In the genomic region with DNA sequence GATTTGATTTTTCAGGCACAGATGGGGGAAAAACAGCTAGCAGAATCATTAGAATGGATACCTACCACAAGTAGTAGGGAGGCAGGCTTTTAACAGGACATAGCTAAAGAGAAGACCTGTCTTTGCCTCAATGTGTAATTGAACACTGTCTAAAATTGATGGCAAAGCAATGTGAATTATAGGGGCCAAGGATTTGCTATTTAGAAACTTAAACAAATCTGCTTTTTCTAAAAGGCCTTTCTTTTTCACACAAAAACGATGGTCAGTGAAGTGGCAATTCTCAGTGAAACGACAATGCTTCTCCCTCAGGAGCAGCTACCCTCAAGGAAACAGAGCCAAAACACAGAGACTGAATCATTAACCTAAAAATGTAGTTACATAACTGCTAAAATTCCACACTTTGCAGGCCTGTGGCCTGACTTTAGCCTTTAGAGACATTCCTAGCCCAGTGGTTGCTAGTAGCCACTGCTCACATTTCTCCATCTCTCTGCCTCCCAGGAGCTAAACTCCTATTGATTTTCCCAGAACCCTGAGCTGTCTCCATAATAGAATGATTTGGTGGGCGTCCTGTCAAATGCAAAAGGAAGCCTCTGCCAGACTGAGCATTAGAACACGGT, we compare ENCODE assay signal across 10 cellular contexts.
DNase-seq lines count a peak whose midpoint lies in the region; ATAC-seq, FAIRE-seq and TF ChIP-seq lines count a peak whose summit lies in the region.
"Had no signal": no experiment of that assay in that cellular context is flagged by ENCODE, and none has a peak within 500 bp of the region (broad histone marks: within the 10 kb centered on the region; RNA-seq: fewer than 3 reads in every experiment).

No MANE protein-coding gene starts in this region.

- H3K4me1 ChIP-seq in right lobe of liver: no peaks in the 10 kb centered on the region
- H3K4me1 ChIP-seq in suprapubic skin: peaks cover 14% of the 10 kb centered on the region

- ATAC-seq in right lobe of liver (peak; percentile 30 to 52 (median 34)), HG03439 (IDR thresholded peaks at IDR 0.05; ENCODE audit: unreplicated experiment) (no peak), HG03571 (IDR thresholded peaks at IDR 0.05; ENCODE audit: unreplicated experiment) (no peak)
- ATAC-seq in stimulated activated naive CD8-positive, alpha-beta T cell treated with anti-CD3 and anti-CD28 coated beads, Interleukin-15, amount 100 ng/mL, for 72 hours: no peak

- no peak for TF ChIP-seq EP300 in suprapubic skin (IDR thresholded peaks at IDR 0.05)

- peaks cover 6 to 8% of the 10 kb centered on the region in 2 donors for H3K9me3 Mint-ChIP-seq in stimulated activated naive CD8-positive, alpha-beta T cell treated with anti-CD3 and anti-CD28 coated beads, Interleukin-15, amount 100 ng/mL, for 72 hours
- H3K9me3 Mint-ChIP-seq: IgD-negative memory B cell had no signal

- TF ChIP-seq POLR2A in right lobe of liver (IDR thresholded peaks at IDR 0.05): no peak
- TF ChIP-seq POLR2A in suprapubic skin (IDR thresholded peaks at IDR 0.05): no peak

- H3K4me3 Mint-ChIP-seq in stimulated activated naive CD8-positive, alpha-beta T cell treated with anti-CD3 and anti-CD28 coated beads, Interleukin-15, amount 100 ng/mL, for 72 hours: no peak overlapping the region
- H3K4me3 Mint-ChIP-seq: IgD-negative memory B cell had no signal

- H3K27ac ChIP-seq in right lobe of liver (no peak overlapping the region), suprapubic skin (peak overlapping the region; percentile 73)

- H3K9me3 ChIP-seq in right lobe of liver: no peaks in the 10 kb centered on the region
- H3K9me3 ChIP-seq in suprapubic skin: no peaks in the 10 kb centered on the region

- 66% methylated on average over 4 of the region's 4 CpGs for WGBS in right lobe of liver (ENCODE audit: insufficient coverage, low coverage, low lambda C conversion rate, missing lambda C conversion rate)
- 52% methylated on average over 4 of the region's 4 CpGs for WGBS in suprapubic skin

- H3K4me3 ChIP-seq in choroid plexus epithelial cell (ENCODE audit: low read depth, low read length): no peak overlapping the region
- no peak overlapping the region for H3K4me3 ChIP-seq in right lobe of liver
- no peak overlapping the region for H3K4me3 ChIP-seq in suprapubic skin

- no peak overlapping the region for H3K27ac Mint-ChIP-seq in stimulated activated naive CD8-positive, alpha-beta T cell treated with anti-CD3 and anti-CD28 coated beads, Interleukin-15, amount 100 ng/mL, for 72 hours
- H3K27ac Mint-ChIP-seq: IgD-negative memory B cell had no signal

- H3K27me3 ChIP-seq in right lobe of liver (no peaks in the 10 kb centered on the region), suprapubic skin (no peaks in the 10 kb centered on the region)

- H3K36me3 ChIP-seq in right lobe of liver (no peaks in the 10 kb centered on the region), suprapubic skin (no peaks in the 10 kb centered on the region)

- intact Hi-C loops in right lobe of liver (cut with DNase I): no loop called here

- FAIRE-seq in HTR-8/SVneo (lab: Jason Lieb, UNC): no peak

- no peaks in the 10 kb centered on the region for H3K4me1 Mint-ChIP-seq in stimulated activated naive CD8-positive, alpha-beta T cell treated with anti-CD3 and anti-CD28 coated beads, Interleukin-15, amount 100 ng/mL, for 72 hours

- TF ChIP-seq CTCF in choroid plexus epithelial cell (conservative IDR thresholded peaks at IDR 0.05; ENCODE audit: low read depth, low read length) (peak; percentile 36), right lobe of liver (IDR thresholded peaks at IDR 0.05) (peak in 1 of 4 donors; percentile 6), suprapubic skin (IDR thresholded peaks at IDR 0.05) (no peak)

- no peaks in the 10 kb centered on the region for H3K27me3 Mint-ChIP-seq in stimulated activated naive CD8-positive, alpha-beta T cell treated with anti-CD3 and anti-CD28 coated beads, Interleukin-15, amount 100 ng/mL, for 72 hours
- H3K27me3 Mint-ChIP-seq: IgD-negative memory B cell had no signal

- DNase-seq in HTR-8/SVneo (ENCODE audit: insufficient read length, low spot score) (peak; percentile 65), choroid plexus epithelial cell (ENCODE audit: low read depth) (peak; percentile 94), right lobe of liver (no peak), suprapubic skin (ENCODE audit: low spot score in 2 of 2) (no peak)
- no peak for DNase-seq in activated CD4-positive, alpha-beta T cell treated with anti-CD3 and anti-CD28 coated beads, Interleukin-2, amount 50 U/mL, for 48 hours
- no peak for DNase-seq in stimulated activated naive CD8-positive, alpha-beta T cell treated with anti-CD3 and anti-CD28 coated beads, Interleukin-15, amount 100 ng/mL, for 72 hours
- DNase-seq: effector CD8-positive, alpha-beta T cell had no signal

Comparison
In these comparisons a context has a peak if more than half of its experiments do, and no peak if none do; other contexts are left out.
1. DNase-seq: peak in HTR-8/SVneo (single experiment) and choroid plexus epithelial cell (single experiment); none in right lobe of liver (0 of 3), suprapubic skin (0 of 2), activated CD4-positive, alpha-beta T cell treated with anti-CD3 and anti-CD28 coated beads, Interleukin-2, amount 50 U/mL, for 48 hours (0 of 2) and stimulated activated naive CD8-positive, alpha-beta T cell treated with anti-CD3 and anti-CD28 coated beads, Interleukin-15, amount 100 ng/mL, for 72 hours (0 of 2).
2. ATAC-seq: peak in right lobe of liver (4 of 4); none in HG03439 (single experiment), stimulated activated naive CD8-positive, alpha-beta T cell treated with anti-CD3 and anti-CD28 coated beads, Interleukin-15, amount 100 ng/mL, for 72 hours (single experiment) and HG03571 (single experiment).